In the genomic region with DNA sequence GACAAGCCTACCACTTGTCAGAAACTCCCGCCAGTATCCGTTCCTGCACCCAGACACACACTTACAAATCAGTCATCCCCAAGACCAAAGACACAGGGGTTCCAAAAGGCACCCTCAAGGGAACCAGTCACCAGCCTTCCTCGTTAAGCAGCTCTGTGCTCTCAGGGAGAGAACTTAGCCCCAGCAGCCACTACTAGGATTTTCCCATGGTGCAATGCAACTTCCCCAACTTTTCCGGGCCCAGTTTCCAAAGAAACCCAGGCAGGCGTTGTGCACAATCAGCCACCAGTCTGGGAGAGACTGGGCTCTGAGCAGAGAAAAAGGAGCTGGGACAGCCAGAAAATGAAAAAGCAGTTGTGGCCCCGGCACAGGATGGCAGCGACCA, we compare ENCODE assay signal across 8 cellular contexts. TPM values are rescaled to one million over a fixed set of nuclear protein-coding genes. Genes with fewer than 3 reads are reported as not detected.
DNase-seq lines count a peak whose midpoint lies in the region; ATAC-seq and TF ChIP-seq lines count a peak whose summit lies in the region.

No MANE protein-coding gene starts in this region.

- peak overlapping the region; percentile 78 to 81 for H3K4me3 ChIP-seq in foreskin fibroblast (ENCODE audit: low read depth in 1 of 2, low read length in 2 of 2)
- H3K4me3 ChIP-seq in neural progenitor cell, result peak overlapping the region; percentile 75

- TF ChIP-seq CTCF in VCaP (conservative IDR thresholded peaks at IDR 0.05), result no peak
- no peak for TF ChIP-seq CTCF in foreskin fibroblast (IDR thresholded peaks at IDR 0.05; ENCODE audit: low read depth, low read length)
- no peak for TF ChIP-seq CTCF in neural progenitor cell (IDR thresholded peaks at IDR 0.05)

- H3K27ac Mint-ChIP-seq in neural progenitor cell, result peak overlapping the region; percentile 61

- ATAC-seq in HG03439 (IDR thresholded peaks at IDR 0.05; ENCODE audit: unreplicated experiment), result no peak

- H3K4me1 ChIP-seq in neural progenitor cell, result peaks cover 23% of the 10 kb centered on the region

- DNase-seq in NCI-H82 (lab: John Stamatoyannopoulos, UW), result peak; percentile 25
- no peak for DNase-seq in NCI-H82 treated with DMSO at 0.1 percent for 48 hours (lab: John Stamatoyannopoulos, UW; ENCODE audit: unreplicated experiment)
- DNase-seq in foreskin fibroblast, result peak; percentile 39 to 73
- no peak for DNase-seq in neural progenitor cell (ENCODE audit: low spot score)
- no peak for DNase-seq in NOMO-1 (lab: John Stamatoyannopoulos, UW; ENCODE audit: unreplicated experiment in 2 of 2)
- no peak for DNase-seq in H4 (ENCODE audit: low spot score)

- H3K9ac ChIP-seq in neural progenitor cell, result peak overlapping the region; percentile 38

- H3K27me3 ChIP-seq in neural progenitor cell, result peaks cover 19% of the 10 kb centered on the region

- H3K79me2 ChIP-seq in neural progenitor cell (ENCODE audit: low read depth), result peaks cover 58% of the 10 kb centered on the region

- no peaks in the 10 kb centered on the region for H3K36me3 ChIP-seq in neural progenitor cell

- H3K36me3 Mint-ChIP-seq in neural progenitor cell, result peaks cover 14% of the 10 kb centered on the region

- H3K4me1 Mint-ChIP-seq in neural progenitor cell, result peaks cover 39% of the 10 kb centered on the region

- H3F3A ChIP-seq in neural progenitor cell (ENCODE audit: low read depth), result peaks cover 13% of the 10 kb centered on the region

- H2AFZ ChIP-seq in neural progenitor cell (replicated peaks), result peak overlapping the region; percentile 79

- H3K4me2 ChIP-seq in neural progenitor cell, result peak overlapping the region; percentile 87

- H4K20me1 ChIP-seq in neural progenitor cell (ENCODE audit: low read depth), result peaks cover 53% of the 10 kb centered on the region

- H3K4me3 Mint-ChIP-seq in neural progenitor cell, result peak overlapping the region; percentile 86

- H3K27me3 Mint-ChIP-seq in neural progenitor cell (ENCODE audit: insufficient read depth, low read depth), result peaks cover 6% of the 10 kb centered on the region

- H3K9me3 Mint-ChIP-seq in neural progenitor cell, result no peaks in the 10 kb centered on the region

- H3K27ac ChIP-seq in VCaP (peak overlapping the region; percentile 80), neural progenitor cell (no peak overlapping the region)

- no peaks in the 10 kb centered on the region for H3K9me3 ChIP-seq in neural progenitor cell (ENCODE audit: low read depth)

RNA-seq across cellular contexts. Expression of gene DLG5, which starts 1.2 kb away (rescaled TPM):
- total RNA-seq in neural progenitor cell (ENCODE audit: low replicate concordance), result 22.2 and 33.3 TPM in 2 replicates
- total RNA-seq in H4 (2014; rRNA removed; shearing (Covaris generic)), result 14.0 and 16.8 TPM in 2 replicates

Comparison
In these comparisons a context has a peak if more than half of its experiments do, and no peak if none do; other contexts are left out.
1. DNase-seq: peak in NCI-H82 (single experiment) and foreskin fibroblast (2 of 2); none in NCI-H82 treated with DMSO at 0.1 percent for 48 hours (single experiment), neural progenitor cell (single experiment), NOMO-1 (0 of 2) and H4 (single experiment).